In genomic region chr12:132449565-132450390, GRCh38 we compare ENCODE assay signal across 10 cellular contexts. TPM values are rescaled to one million over a fixed set of nuclear protein-coding genes. Genes with fewer than 3 reads are reported as not detected.
DNase-seq lines count a peak whose midpoint lies in the region; ATAC-seq and TF ChIP-seq lines count a peak whose summit lies in the region.
"Had no signal": no experiment of that assay in that cellular context is flagged by ENCODE, and none has a peak within 500 bp of the region (broad histone marks: within the 10 kb centered on the region; RNA-seq: fewer than 3 reads in every experiment).

No MANE protein-coding gene starts in this region.

- H3K9me3 Mint-ChIP-seq in activated naive CD8-positive, alpha-beta T cell treated with anti-CD3 and anti-CD28 coated beads for 36 hours: no peaks in the 10 kb centered on the region
- H3K9me3 Mint-ChIP-seq in osteocyte (ENCODE audit: unreplicated experiment): no peaks in the 10 kb centered on the region

- no peaks in the 10 kb centered on the region for H3K27me3 ChIP-seq in A673 (replicated peaks; ENCODE audit: insufficient read depth, low read depth, low read length, poor library complexity)
- peaks cover 0 to 69% (median 8%) of the 10 kb centered on the region in 3 donors for H3K27me3 ChIP-seq in psoas muscle (ENCODE audit: insufficient read depth in 3 of 3, low read length in 2 of 3)

- H3K27ac Mint-ChIP-seq in activated naive CD8-positive, alpha-beta T cell treated with anti-CD3 and anti-CD28 coated beads for 36 hours: peak overlapping the region; percentile 42
- H3K27ac Mint-ChIP-seq in osteocyte (ENCODE audit: unreplicated experiment): no peak overlapping the region

- no peaks in the 10 kb centered on the region for H3K36me3 ChIP-seq in A673 (ENCODE audit: insufficient read depth, low read length, poor library complexity, severe bottlenecking)
- no peaks in the 10 kb centered on the region for H3K36me3 ChIP-seq in psoas muscle (ENCODE audit: insufficient read depth in 1 of 2, low read depth in 1 of 2)

- H3K27ac ChIP-seq in A673 (ENCODE audit: low read depth, low read length, poor library complexity, severe bottlenecking) (no peak overlapping the region), psoas muscle (no peak overlapping the region)
- H3K27ac ChIP-seq: coronary artery had no signal

- no peak for TF ChIP-seq CTCF in GM12865 (IDR thresholded peaks at IDR 0.05; ENCODE audit: insufficient read depth, low read depth, low read length, missing control alignments)
- no peak for TF ChIP-seq CTCF in osteocyte (IDR thresholded peaks at IDR 0.05)
- no peak for TF ChIP-seq CTCF in A673 (conservative IDR thresholded peaks at IDR 0.05; ENCODE audit: low read depth, low read length)
- no peak for TF ChIP-seq CTCF in psoas muscle (IDR thresholded peaks at IDR 0.05)

- peaks cover 34% of the 10 kb centered on the region for H3K4me1 Mint-ChIP-seq in activated naive CD8-positive, alpha-beta T cell treated with anti-CD3 and anti-CD28 coated beads for 36 hours
- peaks cover 4% of the 10 kb centered on the region for H3K4me1 Mint-ChIP-seq in osteocyte (ENCODE audit: unreplicated experiment)

- no peaks in the 10 kb centered on the region for H3K27me3 Mint-ChIP-seq in activated naive CD8-positive, alpha-beta T cell treated with anti-CD3 and anti-CD28 coated beads for 36 hours
- H3K27me3 Mint-ChIP-seq in osteocyte (ENCODE audit: unreplicated experiment): peaks cover 30% of the 10 kb centered on the region

- ATAC-seq in GM19397 (IDR thresholded peaks at IDR 0.05; ENCODE audit: unreplicated experiment) (peak; percentile 32), HG03060 (IDR thresholded peaks at IDR 0.05; ENCODE audit: low read depth, unreplicated experiment) (peak; percentile 60), psoas muscle (no peak)

- intact Hi-C loops in A673 (cut with micrococcal nuclease; ENCODE audit: unreplicated experiment) (no loop called here), psoas muscle (cut with DNase I) (no loop called here)

- no peak overlapping the region for H3K4me3 ChIP-seq in GM12865 (ENCODE audit: low read depth, low read length)
- H3K4me3 ChIP-seq in A673 (ENCODE audit: low read depth, low read length, poor library complexity, severe bottlenecking): no peak overlapping the region
- no peak overlapping the region for H3K4me3 ChIP-seq in psoas muscle
- H3K4me3 ChIP-seq: coronary artery had no signal

- H3K4me1 ChIP-seq in A673 (ENCODE audit: insufficient read depth, low read length, poor library complexity, severe bottlenecking): no peaks in the 10 kb centered on the region
- H3K4me1 ChIP-seq in psoas muscle: no peaks in the 10 kb centered on the region

- CTCF ChIA-PET in A673 (lab: Charles Lee): no interaction called here

- peaks cover 1% of the 10 kb centered on the region for H3K36me3 Mint-ChIP-seq in activated naive CD8-positive, alpha-beta T cell treated with anti-CD3 and anti-CD28 coated beads for 36 hours
- no peaks in the 10 kb centered on the region for H3K36me3 Mint-ChIP-seq in osteocyte (ENCODE audit: unreplicated experiment)

- POLR2A ChIA-PET in A673 (lab: Charles Lee; ENCODE audit: low non-redundant PET): no interaction called here

- BruUV-seq in A673 (replicated peaks; lab: Mats Ljungman, UMichigan): no TSS peak

- WGBS in psoas muscle, 3 donors: 52 to 62% (median 56%) methylated on average over 21 of the region's 21 CpGs

- DNase-seq in GM12865 (ENCODE audit: low read depth) (peak; percentile 94), osteocyte (ENCODE audit: extremely low spot score, unreplicated experiment) (no peak), A673 (ENCODE audit: low spot score) (no peak), DMS114 treated with DMSO at 0.1 percent for 48 hours (lab: John Stamatoyannopoulos, UW; ENCODE audit: unreplicated experiment) (no peak), psoas muscle (no peak)
- DNase-seq in activated naive CD8-positive, alpha-beta T cell treated with anti-CD3 and anti-CD28 coated beads for 36 hours: no peak
- DNase-seq: DMS53 had no signal

- H3K9me3 ChIP-seq in A673 (ENCODE audit: low read depth, low read length, poor library complexity, severe bottlenecking) (no peaks in the 10 kb centered on the region), psoas muscle (no peaks in the 10 kb centered on the region)

- no peak overlapping the region for H3K4me3 Mint-ChIP-seq in activated naive CD8-positive, alpha-beta T cell treated with anti-CD3 and anti-CD28 coated beads for 36 hours
- no peak overlapping the region for H3K4me3 Mint-ChIP-seq in osteocyte (ENCODE audit: unreplicated experiment)

RNA-seq across cellular contexts. Expression of gene FBRSL1, which starts 40.2 kb away (rescaled TPM):
- total RNA-seq in activated naive CD8-positive, alpha-beta T cell treated with anti-CD3 and anti-CD28 coated beads for 36 hours: 10 to 100 TPM; 53.1 to 55.9 TPM
- total RNA-seq in osteocyte (42.1 and 46.2 TPM in 2 replicates), A673 (2021) (111 and 130 TPM in 2 replicates), psoas muscle (10 to 100 TPM; 40.1 to 54.5 (median 43.0) TPM)
- 10 to 100 TPM; 23.0 to 37.8 (median 32.8) TPM for polyA plus RNA-seq in psoas muscle

Comparison
In these comparisons a context has a peak if more than half of its experiments do, and no peak if none do; other contexts are left out.
1. ATAC-seq: peak in GM19397 (single experiment) and HG03060 (single experiment); none in psoas muscle (0 of 4).